In genomic region chr5:33892419-33893151, GRCh38 we compare ENCODE assay signal across 9 cellular contexts.
DNase-seq lines count a peak whose midpoint lies in the region; ATAC-seq and TF ChIP-seq lines count a peak whose summit lies in the region.
"Had no signal": no experiment of that assay in that cellular context is flagged by ENCODE, and none has a peak within 500 bp of the region (broad histone marks: within the 10 kb centered on the region; RNA-seq: fewer than 3 reads in every experiment).

No MANE protein-coding gene starts in this region.

- H3K27ac ChIP-seq in substantia nigra (ENCODE audit: low read depth, low read length, poor library complexity, severe bottlenecking), result no peak overlapping the region

- TF ChIP-seq CTCF in AG09309 (IDR thresholded peaks at IDR 0.05; ENCODE audit: control insufficient read depth, insufficient read depth, low read depth, low read length, missing control alignments) (peak; percentile 2), fibroblast of pulmonary artery (IDR thresholded peaks at IDR 0.05; ENCODE audit: low read length, missing control alignments) (no peak)

- H3K27me3 ChIP-seq in neuron (ENCODE audit: insufficient read depth, low read length), result peaks cover 5% of the 10 kb centered on the region

- no peaks in the 10 kb centered on the region for H3K9me3 ChIP-seq in neuron (ENCODE audit: low read length)

- H3K4me1 ChIP-seq in neuron (ENCODE audit: insufficient read depth, low read length), result peaks cover 19% of the 10 kb centered on the region

- no peaks in the 10 kb centered on the region for H3K36me3 ChIP-seq in neuron (ENCODE audit: insufficient read depth, low read length)

- H3K4me3 ChIP-seq in AG09309 (ENCODE audit: control insufficient read depth, low read depth, low read length) (peak overlapping the region; percentile 57), fibroblast of pulmonary artery (replicated peaks; ENCODE audit: low read depth, low read length) (peak overlapping the region; percentile 75), neuron (ENCODE audit: low read length) (peak overlapping the region; percentile 55)

- ATAC-seq in GM18858 (IDR thresholded peaks at IDR 0.05; ENCODE audit: unreplicated experiment), result no peak

- DNase-seq in AG09309 (ENCODE audit: low read depth) (peak; percentile 86), NCI-H226 (peak; percentile 99), fibroblast of pulmonary artery (ENCODE audit: low read depth) (peak; percentile 96), substantia nigra (lab: John Stamatoyannopoulos, UW) (no peak), DMS114 treated with DMSO at 0.1 percent for 48 hours (lab: John Stamatoyannopoulos, UW; ENCODE audit: unreplicated experiment) (no peak), germinal center (ENCODE audit: low spot score) (no peak)
- DNase-seq: activated T-cell treated with anti-CD3 and anti-CD28 coated beads, Interleukin-2, amount 50 U/mL, for 48 hours had no signal

- H2AFZ ChIP-seq in neuron (ENCODE audit: low read depth, low read length), result peak overlapping the region; percentile 66

Comparison
In these comparisons a context has a peak if more than half of its experiments do, and no peak if none do; other contexts are left out.
1. DNase-seq: peak in AG09309 (single experiment), NCI-H226 (single experiment) and fibroblast of pulmonary artery (single experiment); none in substantia nigra (0 of 49), DMS114 treated with DMSO at 0.1 percent for 48 hours (single experiment) and germinal center (single experiment).
2. Peak in every context shown above with its lines, with median percentiles within 50 percentile points of each other: H3K4me3 ChIP-seq.